Comparison of ENCODE assay signal across 8 cellular contexts in genomic region chr1:39183503-39184353, GRCh38. TPM values are rescaled to one million over a fixed set of nuclear protein-coding genes. Genes with fewer than 3 reads are reported as not detected.
DNase-seq lines count a peak whose midpoint lies in the region; ATAC-seq and TF ChIP-seq lines count a peak whose summit lies in the region.

No MANE protein-coding gene starts in this region.

- H2BK20ac ChIP-seq in H9 (ENCODE audit: low read depth, low read length, poor library complexity, severe bottlenecking), result no peak overlapping the region

- no peak overlapping the region for H2AK5ac ChIP-seq in H9 (ENCODE audit: insufficient read length, low read length)

- no peaks in the 10 kb centered on the region for H3K79me1 ChIP-seq in H9 (ENCODE audit: insufficient read depth, low read depth, low read length, poor library complexity, severe bottlenecking)

- peaks cover 6 to 9% (median 8%) of the 10 kb centered on the region in 3 experiments for H3K36me3 Mint-ChIP-seq in H9 (ENCODE audit: insufficient read depth in 1 of 3, low read depth in 3 of 3)

- H3K27me3 ChIP-seq in H9 (ENCODE audit: insufficient read depth, low read length), result no peaks in the 10 kb centered on the region

- peaks cover 12% of the 10 kb centered on the region for H3K36me3 ChIP-seq in mesodermal cell (ENCODE audit: control insufficient read depth, insufficient read depth, low read length)

- H3K27me3 Mint-ChIP-seq in H9 (ENCODE audit: low read depth), result no peaks in the 10 kb centered on the region

- H3K9me3 ChIP-seq in H9 (ENCODE audit: control insufficient read depth, low read depth, low read length), result no peaks in the 10 kb centered on the region
- no peaks in the 10 kb centered on the region for H3K9me3 ChIP-seq in mesodermal cell (ENCODE audit: control insufficient read depth, low read length)

- H3K4me3 ChIP-seq in choroid plexus epithelial cell (ENCODE audit: low read depth, low read length) (no peak overlapping the region), mesodermal cell (ENCODE audit: extremely low read depth, insufficient read depth, low read length, poor library complexity, severe bottlenecking) (no peak overlapping the region)

- no peaks in the 10 kb centered on the region for H3K23me2 ChIP-seq in H9 (ENCODE audit: insufficient read length, low read depth, low read length, poor library complexity, severe bottlenecking)

- no peak overlapping the region for H3K56ac ChIP-seq in H9 (ENCODE audit: insufficient read length, low read depth, low read length)

- H3K18ac ChIP-seq in H9 (ENCODE audit: insufficient read length, low read depth, low read length), result no peak overlapping the region

- no peak overlapping the region for H3K14ac ChIP-seq in H9 (ENCODE audit: insufficient read depth, low read length)

- no peak overlapping the region for H2BK120ac ChIP-seq in H9 (ENCODE audit: low read depth, low read length, poor library complexity, severe bottlenecking)

- H3K4me1 Mint-ChIP-seq in H9, result peaks cover 37 to 48% of the 10 kb centered on the region in 2 experiments

- H3K4me3 Mint-ChIP-seq in H9, result no peak overlapping the region

- no peak overlapping the region for H3K9ac ChIP-seq in H9 (ENCODE audit: extremely low read depth, insufficient read length, low read length)

- WGBS in H9 (ENCODE audit: extremely low coverage, insufficient read length, low lambda C conversion rate), result no CpG with 5 or more reads among the region's 4 CpGs
- 88 to 100% methylated on average over 3 of the region's 4 CpGs for WGBS in mesodermal cell (ENCODE audit: insufficient coverage in 2 of 2), 2 experiments

- H3K79me2 ChIP-seq in H9 (ENCODE audit: insufficient read depth, low read length), result peaks cover 15% of the 10 kb centered on the region

- H3K27ac ChIP-seq in H9 (ENCODE audit: insufficient read length, low read depth, low read length) (no peak overlapping the region), mesodermal cell (ENCODE audit: low read depth, low read length, severe bottlenecking) (peak overlapping the region; percentile 75)

- peak; percentile 79 for DNase-seq in CD1c-positive myeloid dendritic cell (ENCODE audit: extremely low spot score)
- DNase-seq in H9, result peak; percentile 71
- peak; percentile 22 for DNase-seq in NCI-H2227 treated with DMSO at 0.1 percent for 48 hours (lab: John Stamatoyannopoulos, UW)
- peak; percentile 61 for DNase-seq in activated CD4-positive, CD25-positive, alpha-beta regulatory T cell treated with anti-CD3 and anti-CD28 coated beads, Interleukin-2, amount 50 U/mL, for 72 hours
- peak; percentile 76 for DNase-seq in choroid plexus epithelial cell (ENCODE audit: low read depth)
- DNase-seq in stimulated activated CD8-positive, alpha-beta memory T cell treated with anti-CD3 and anti-CD28 coated beads, Interleukin-7, amount 100 ng/mL, for 4 hours (ENCODE audit: low read depth in 2 of 2), result peak; percentile 78 to 84

- no peak overlapping the region for H2BK5ac ChIP-seq in H9 (ENCODE audit: insufficient read length, low read length)

- H4K8ac ChIP-seq in H9 (replicated peaks; ENCODE audit: insufficient read length, low read depth, low read length), result no peak overlapping the region

- no peak overlapping the region for H2BK15ac ChIP-seq in H9 (ENCODE audit: low read depth, low read length)

- H2BK12ac ChIP-seq in H9 (ENCODE audit: insufficient read length, low read depth, low read length), result no peak overlapping the region

- no peak overlapping the region for H2AFZ ChIP-seq in H9 (ENCODE audit: low read length)

- H3K23ac ChIP-seq in H9 (ENCODE audit: insufficient read length, low read depth, low read length), result no peak overlapping the region

- ATAC-seq in GM18861 (IDR thresholded peaks at IDR 0.05; ENCODE audit: unreplicated experiment), result no peak

- no peaks in the 10 kb centered on the region for H4K20me1 ChIP-seq in H9 (ENCODE audit: control insufficient read depth, insufficient read depth, insufficient read length)

- TF ChIP-seq CTCF in H9 (conservative IDR thresholded peaks at IDR 0.05) (peak; percentile 67), choroid plexus epithelial cell (conservative IDR thresholded peaks at IDR 0.05; ENCODE audit: low read depth, low read length) (peak; percentile 44)

- no peak overlapping the region for H4K5ac ChIP-seq in H9 (ENCODE audit: insufficient read length, low read depth, low read length)

- no peak overlapping the region for H4K91ac ChIP-seq in H9 (ENCODE audit: insufficient read length, low read depth, low read length)

- H3K9me3 Mint-ChIP-seq in H9, result peaks cover 0 to 3% of the 10 kb centered on the region in 2 experiments; a peak in 2 of 5 replicates

- peaks cover 7% of the 10 kb centered on the region; the same call in 1 of the 2 replicates for H3K4me1 ChIP-seq in H9 (ENCODE audit: insufficient read depth, low read length)
- peaks cover 37% of the 10 kb centered on the region for H3K4me1 ChIP-seq in mesodermal cell (ENCODE audit: control insufficient read depth, insufficient read depth, low read length, poor library complexity, severe bottlenecking)

- H3K27ac Mint-ChIP-seq in H9, result peak overlapping the region in 2 of 3 experiments; percentile 33 to 56; a peak in 3 of 7 replicates

- H3T11ph ChIP-seq in H9 (ENCODE audit: low read length), result no peak overlapping the region

- H3K4ac ChIP-seq in H9 (ENCODE audit: low read depth, low read length), result no peak overlapping the region

- H3K4me2 ChIP-seq in H9 (ENCODE audit: insufficient read depth, insufficient read length, low read length), result no peak overlapping the region

RNA-seq across cellular contexts. Expression of gene MACF1, which starts 20.8 kb away (rescaled TPM):
- 172 and 190 TPM in 2 replicates for total RNA-seq in H9 (2021)
- 154 TPM for polyA plus RNA-seq in mesodermal cell (2013, experiment 1 of 2)
- 117 TPM for polyA plus RNA-seq in mesodermal cell (2013, experiment 2 of 2)

Comparison
In these comparisons a context has a peak if more than half of its experiments do, and no peak if none do; other contexts are left out.
1. DNase-seq: peak in every context shown above with its lines; median percentile 81 in stimulated activated CD8-positive, alpha-beta memory T cell treated with anti-CD3 and anti-CD28 coated beads, Interleukin-7, amount 100 ng/mL, for 4 hours; 79 in CD1c-positive myeloid dendritic cell; 76 in choroid plexus epithelial cell; 71 in H9; 61 in activated CD4-positive, CD25-positive, alpha-beta regulatory T cell treated with anti-CD3 and anti-CD28 coated beads, Interleukin-2, amount 50 U/mL, for 72 hours; 22 in NCI-H2227 treated with DMSO at 0.1 percent for 48 hours.